Comparison of ENCODE assay signal across 1 cellular context in the genomic region with DNA sequence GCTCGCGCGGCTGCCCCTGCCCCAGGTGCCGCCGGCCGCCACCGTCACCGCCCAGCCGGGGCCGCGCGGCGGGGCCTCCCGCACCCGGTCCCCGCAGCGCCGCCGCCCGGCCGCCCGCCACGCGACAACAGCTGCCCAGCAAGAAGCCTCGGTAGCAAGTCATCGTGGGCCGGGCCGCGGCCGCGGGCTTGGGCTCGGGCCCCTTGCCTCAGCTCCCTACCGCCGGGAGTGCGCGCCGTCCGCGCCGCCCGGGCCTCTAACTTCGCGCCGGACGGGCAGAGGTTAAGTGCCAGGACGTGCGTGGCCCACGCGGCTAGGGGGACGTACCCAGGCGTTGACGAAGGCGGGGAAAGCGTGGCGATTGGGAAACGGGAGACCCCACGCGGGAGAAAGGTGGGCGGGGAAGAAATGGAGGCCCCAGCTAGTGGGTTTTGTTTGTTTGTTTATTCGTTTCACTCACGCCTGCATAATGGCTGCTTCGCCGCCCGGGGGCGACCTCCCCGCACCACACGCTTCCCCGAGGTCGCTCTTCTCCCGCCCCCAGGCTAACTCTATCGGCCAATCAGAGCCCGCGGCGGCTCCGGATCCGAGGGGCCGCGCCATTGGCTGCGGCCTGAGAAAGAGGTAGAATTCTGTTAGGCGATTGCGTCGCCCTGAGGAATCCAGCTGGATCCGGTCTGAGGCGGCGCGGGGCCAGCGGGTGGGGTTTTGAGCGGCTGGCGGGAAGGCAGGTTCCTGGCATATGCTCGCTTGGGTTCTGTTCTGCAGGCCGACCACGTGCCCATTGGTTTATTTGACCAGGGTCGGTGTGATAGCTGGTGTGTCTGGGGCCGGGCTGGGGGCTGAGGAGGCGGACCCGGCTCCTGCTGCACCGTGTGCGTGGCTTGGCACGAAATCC.
TF ChIP-seq lines count a peak whose summit lies in the region.

Gene NADK2 (minus strand): TSS at position 290 of the 898 bp plus-strand sequence. CDS start 127 bp downstream, at position 163.

TF ChIP-seq in GM23338, 12 proteins besides CTCF, POLR2A, EP300 and RAD21:
- TF ChIP-seq REST (IDR thresholded peaks at IDR 0.05; ENCODE audit: unreplicated experiment): peak; percentile 1
- TF ChIP-seq EZH2 (IDR thresholded peaks at IDR 0.05; ENCODE audit: low read depth, unreplicated experiment): no peak
- TF ChIP-seq CREB1 (CRISPR knock-in tag; IDR thresholded peaks at IDR 0.05; ENCODE audit: low read depth): peak; percentile 35; the same call in 1 of the 2 replicates
- TF ChIP-seq ZNF114 (CRISPR knock-in tag; IDR thresholded peaks at IDR 0.05): no peak
- peak; percentile 71 for TF ChIP-seq POLR2AphosphoS5 (IDR thresholded peaks at IDR 0.05; ENCODE audit: low read depth)
